1 cellular context compared by ENCODE assay signal in genomic region chr6:107716688-107717089, GRCh38.
A peak's percentile ranks its signal among the peaks of the same experiment; 100 is the strongest.
TF ChIP-seq lines count a peak whose summit lies in the region.

No MANE protein-coding gene starts in this region.

TF ChIP-seq in K562, 482 proteins besides CTCF, POLR2A, EP300 and RAD21 (continued from another document):
- TF ChIP-seq GABPA (tag; conservative IDR thresholded peaks at IDR 0.05; ENCODE audit: low read depth) (peak; percentile 88), EHMT2 (IDR thresholded peaks at IDR 0.05) (peak; percentile 91), CTCFL (IDR thresholded peaks at IDR 0.05; ENCODE audit: borderline replicate concordance, insufficient read depth, low read depth, low read length, poor library complexity, severe bottlenecking) (no peak), ATF7 (IDR thresholded peaks at IDR 0.05) (peak; percentile 45; the same call in 1 of the 2 replicates), MAFK (IDR thresholded peaks at IDR 0.05; ENCODE audit: low read length) (peak; percentile 56; the same call in 1 of the 2 replicates), PYGO2 (tag; IDR thresholded peaks at IDR 0.05) (no peak), JUND (IDR thresholded peaks at IDR 0.05; ENCODE audit: borderline replicate concordance, low read depth, low read length) (no peak), JUND (tag; IDR thresholded peaks at IDR 0.05; ENCODE audit: borderline replicate concordance, low read depth, low read length) (no peak), SMAD4 (CRISPR knock-in tag; conservative IDR thresholded peaks at IDR 0.05) (no peak), GTF3C2 (IDR thresholded peaks at IDR 0.05; ENCODE audit: borderline replicate concordance, extremely low read depth, insufficient read length) (no peak), ZBTB11 (CRISPR knock-in tag; IDR thresholded peaks at IDR 0.05) (peak in 1 of 3 experiments; percentile 91; a peak in 2 of 6 replicates), RBM39 (optimal IDR thresholded peaks at IDR 0.05; ENCODE audit: low read depth, low read length) (no peak), L3MBTL2 (IDR thresholded peaks at IDR 0.05) (peak; percentile 22; the same call in 1 of the 2 replicates), PRMT5 (CRISPR knock-in tag; IDR thresholded peaks at IDR 0.05) (no peak), ATF3 (IDR thresholded peaks at IDR 0.05) (no peak), ATF3 (CRISPR knock-in tag; conservative IDR thresholded peaks at IDR 0.05) (no peak), USF1 (CRISPR knock-in tag; IDR thresholded peaks at IDR 0.05) (peak; percentile 94), NFE2 (IDR thresholded peaks at IDR 0.05; ENCODE audit: low read depth) (peak; percentile 46; the same call in 1 of the 2 replicates), GATA2 (CRISPR knock-in tag; IDR thresholded peaks at IDR 0.05) (no peak), SIX5 (IDR thresholded peaks at IDR 0.05; ENCODE audit: borderline replicate concordance in 1 of 2, insufficient read depth in 1 of 2, low read depth in 1 of 2, low read length in 2 of 2) (peak; percentile 70 to 74), MCM7 (IDR thresholded peaks at IDR 0.05) (no peak), GABPB1 (CRISPR knock-in tag; IDR thresholded peaks at IDR 0.05) (peak; percentile 72; the same call in 1 of the 2 replicates), ZC3H11A (IDR thresholded peaks at IDR 0.05; ENCODE audit: low read depth, low read length) (no peak), HEY1 (CRISPR knock-in tag; IDR thresholded peaks at IDR 0.05; ENCODE audit: borderline replicate concordance) (no peak), FIP1L1 (IDR thresholded peaks at IDR 0.05; ENCODE audit: low read depth, low read length, poor library complexity, severe bottlenecking) (no peak), MGA (IDR thresholded peaks at IDR 0.05) (peak; percentile 12; the same call in 1 of the 2 replicates)
